Comparison of ENCODE assay signal across 15 cellular contexts in genomic region chr5:109857405-109858031, GRCh38.
DNase-seq lines count a peak whose midpoint lies in the region; ATAC-seq and TF ChIP-seq lines count a peak whose summit lies in the region.
"Had no signal": no experiment of that assay in that cellular context is flagged by ENCODE, and none has a peak within 500 bp of the region (broad histone marks: within the 10 kb centered on the region; RNA-seq: fewer than 3 reads in every experiment).

No MANE protein-coding gene starts in this region.

- peak; percentile 67 for ATAC-seq in activated CD8-positive, alpha-beta T cell treated with anti-CD3 and anti-CD28 coated beads for 36 hours
- ATAC-seq in GM19455 (IDR thresholded peaks at IDR 0.05; ENCODE audit: unreplicated experiment) = no peak

- H3K27ac Mint-ChIP-seq in activated CD8-positive, alpha-beta T cell treated with anti-CD3 and anti-CD28 coated beads for 36 hours = peak overlapping the region; percentile 80
- H3K27ac Mint-ChIP-seq in endodermal cell (peak overlapping the region; percentile 41), type B pancreatic cell (peak overlapping the region; percentile 72)

- H3K9me3 Mint-ChIP-seq in activated CD8-positive, alpha-beta T cell treated with anti-CD3 and anti-CD28 coated beads for 36 hours = no peaks in the 10 kb centered on the region
- H3K9me3 Mint-ChIP-seq in endodermal cell = no peaks in the 10 kb centered on the region
- no peaks in the 10 kb centered on the region for H3K9me3 Mint-ChIP-seq in type B pancreatic cell

- H3K4me3 ChIP-seq in endodermal cell (ENCODE audit: low read length) = no peak overlapping the region

- no peak for TF ChIP-seq CTCF in activated CD8-positive, alpha-beta T cell treated with anti-CD3 and anti-CD28 coated beads for 36 hours (IDR thresholded peaks at IDR 0.05)
- TF ChIP-seq CTCF in endodermal cell (conservative IDR thresholded peaks at IDR 0.05) = no peak
- no peak for TF ChIP-seq CTCF in type B pancreatic cell (conservative IDR thresholded peaks at IDR 0.05)

- WGBS in endodermal cell (ENCODE audit: insufficient coverage in 1 of 2, insufficient read length in 1 of 2), 2 experiments = 82 to 95% methylated on average over 6 to 8 of the region's 8 CpGs

- no peak overlapping the region for H3K4me3 Mint-ChIP-seq in activated CD8-positive, alpha-beta T cell treated with anti-CD3 and anti-CD28 coated beads for 36 hours
- H3K4me3 Mint-ChIP-seq in endodermal cell (no peak overlapping the region), type B pancreatic cell (no peak overlapping the region)

- H3K27ac ChIP-seq in endodermal cell (ENCODE audit: low read depth, low read length) = no peak overlapping the region
- H3K27ac ChIP-seq: neutrophil, WERI-Rb-1 had no signal

- CTCF ChIA-PET in activated CD8-positive, alpha-beta T cell treated with anti-CD3 and anti-CD28 coated beads for 36 hours (lab: Charles Lee) = interaction anchor here (1.7 kb wide), 1 partner anchor 168 kb away, joined by 4 read pairs; the partner anchor contains the start of gene MAN2A1

- DNase-seq in stimulated activated CD4-positive, alpha-beta T cell treated with anti-CD3 and anti-CD28 coated beads, Interleukin-4, amount 100 ng/mL, for 24 hours = peak; percentile 7
- DNase-seq in stimulated activated CD4-positive, alpha-beta T cell treated with anti-CD3 and anti-CD28 coated beads, Interleukin-2, amount 100 ng/mL, for 48 hours = no peak
- peak; percentile 39 for DNase-seq in activated CD8-positive, alpha-beta T cell treated with anti-CD3 and anti-CD28 coated beads for 36 hours
- DNase-seq in endodermal cell (no peak), type B pancreatic cell (ENCODE audit: extremely low spot score, unreplicated experiment) (no peak), NCI-H1092 (lab: John Stamatoyannopoulos, UW) (no peak), GM19240 (ENCODE audit: insufficient read length, low spot score) (no peak)
- DNase-seq: AML-193, anterior cingulate cortex, EL, NCI-H524, SIG-M5, WERI-Rb-1 had no signal

- peaks cover 73% of the 10 kb centered on the region for H3K4me1 Mint-ChIP-seq in activated CD8-positive, alpha-beta T cell treated with anti-CD3 and anti-CD28 coated beads for 36 hours (ENCODE audit: low read depth)
- peaks cover 21% of the 10 kb centered on the region for H3K4me1 Mint-ChIP-seq in endodermal cell
- H3K4me1 Mint-ChIP-seq in type B pancreatic cell (ENCODE audit: unreplicated experiment) = peaks cover 5% of the 10 kb centered on the region

- H3K27me3 Mint-ChIP-seq in activated CD8-positive, alpha-beta T cell treated with anti-CD3 and anti-CD28 coated beads for 36 hours = no peaks in the 10 kb centered on the region
- no peaks in the 10 kb centered on the region for H3K27me3 Mint-ChIP-seq in endodermal cell (ENCODE audit: insufficient read depth)
- H3K27me3 Mint-ChIP-seq in type B pancreatic cell = no peaks in the 10 kb centered on the region

- H3K9ac ChIP-seq in endodermal cell (ENCODE audit: extremely low read depth, low read length, poor library complexity, severe bottlenecking) = no peak overlapping the region

- peaks cover 2% of the 10 kb centered on the region for H3K4me1 ChIP-seq in endodermal cell (ENCODE audit: control insufficient read depth, insufficient read depth, low read length)

- H3K27me3 ChIP-seq in endodermal cell (ENCODE audit: control insufficient read depth, insufficient read depth, low read length, poor library complexity, severe bottlenecking) = no peaks in the 10 kb centered on the region
- H3K27me3 ChIP-seq: neutrophil had no signal

- intact Hi-C loops in activated CD8-positive, alpha-beta T cell treated with anti-CD3 and anti-CD28 coated beads for 36 hours (cut with micrococcal nuclease) = no loop called here

- peaks cover 55% of the 10 kb centered on the region for H3K36me3 Mint-ChIP-seq in activated CD8-positive, alpha-beta T cell treated with anti-CD3 and anti-CD28 coated beads for 36 hours (ENCODE audit: low read depth)
- H3K36me3 Mint-ChIP-seq in endodermal cell (ENCODE audit: low read depth) (peaks cover 18% of the 10 kb centered on the region), type B pancreatic cell (peaks cover 24% of the 10 kb centered on the region)

- POLR2A ChIA-PET in activated CD8-positive, alpha-beta T cell treated with anti-CD3 and anti-CD28 coated beads for 36 hours (lab: Charles Lee) = interaction anchor here (1.0 to 1.3 kb wide), 2 partner anchors 8 to 18 kb away, joined by 3 to 9 read pairs; no protein-coding TSS in a partner anchor

- peaks cover 52% of the 10 kb centered on the region for H3K36me3 ChIP-seq in endodermal cell (ENCODE audit: control insufficient read depth, insufficient read depth, low read length)

- H3K9me3 ChIP-seq in endodermal cell (ENCODE audit: control insufficient read depth, low read length) = no peaks in the 10 kb centered on the region
- H3K9me3 ChIP-seq: neutrophil had no signal

Comparison
In these comparisons a context has a peak if more than half of its experiments do, and no peak if none do; other contexts are left out.
1. DNase-seq: peak in stimulated activated CD4-positive, alpha-beta T cell treated with anti-CD3 and anti-CD28 coated beads, Interleukin-4, amount 100 ng/mL, for 24 hours (single experiment) and activated CD8-positive, alpha-beta T cell treated with anti-CD3 and anti-CD28 coated beads for 36 hours (single experiment); none in stimulated activated CD4-positive, alpha-beta T cell treated with anti-CD3 and anti-CD28 coated beads, Interleukin-2, amount 100 ng/mL, for 48 hours (0 of 2), endodermal cell (single experiment), type B pancreatic cell (single experiment), NCI-H1092 (single experiment) and GM19240 (single experiment).
2. Peak in every context shown above with its lines, with median percentiles within 50 percentile points of each other: H3K27ac Mint-ChIP-seq.